1 cellular context compared by ENCODE assay signal in the genomic region with DNA sequence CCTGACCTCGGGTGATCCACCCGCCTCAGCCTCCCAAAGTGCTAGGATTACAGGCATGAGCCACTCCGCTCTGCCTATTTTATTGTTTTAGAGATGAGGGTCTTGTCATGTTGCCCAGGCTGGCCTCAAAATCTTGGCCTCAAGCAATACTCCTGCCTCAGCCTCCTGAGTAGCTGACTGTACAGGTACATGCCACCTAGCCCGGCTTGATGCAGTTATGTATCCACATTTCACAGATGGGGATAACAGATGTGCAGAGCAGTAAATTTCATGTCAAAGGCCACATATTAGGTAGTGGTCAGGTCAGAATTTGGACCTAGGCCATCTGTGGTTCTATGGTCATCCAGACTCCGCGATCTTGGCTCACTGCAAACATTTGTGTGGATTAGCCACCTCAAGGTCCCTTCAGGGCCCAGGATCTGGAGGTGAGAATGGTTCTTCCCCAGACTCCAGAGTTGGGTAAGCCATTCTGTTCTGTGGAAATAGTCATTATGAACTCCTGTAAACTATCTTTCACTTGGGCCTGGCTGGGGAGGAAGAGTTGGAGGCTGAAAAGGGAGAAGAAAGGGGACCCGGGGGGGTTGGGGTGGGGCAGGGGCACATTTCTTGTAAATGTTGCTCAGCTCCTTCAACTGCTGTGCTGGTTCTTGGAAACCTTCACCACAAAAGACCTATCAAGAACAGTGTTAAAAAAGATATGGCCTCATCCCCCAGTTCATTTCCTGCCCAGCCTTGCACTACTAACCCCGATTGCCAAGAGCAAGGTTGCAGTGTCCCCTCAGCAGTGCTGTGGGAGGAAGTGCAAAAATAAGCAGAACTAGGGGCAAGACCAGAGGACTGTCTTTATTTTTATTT.
TF ChIP-seq lines count a peak whose summit lies in the region.

No MANE protein-coding gene starts in this region.

TF ChIP-seq in K562, 482 proteins besides CTCF, POLR2A, EP300 and RAD21 (continued from another document and continues in another):
- TF ChIP-seq ZNF318 (IDR thresholded peaks at IDR 0.05; ENCODE audit: borderline replicate concordance in 1 of 2, low read depth in 1 of 2) (no peak), TBP (optimal IDR thresholded peaks at IDR 0.05; ENCODE audit: low read depth, low read length) (peak; percentile 84), HMG20A (CRISPR knock-in tag; conservative IDR thresholded peaks at IDR 0.05) (no peak), PHF21A (IDR thresholded peaks at IDR 0.05; ENCODE audit: borderline replicate concordance, low read depth) (peak; percentile 71; the same call in 1 of the 2 replicates), BRCA1 (IDR thresholded peaks at IDR 0.05) (no peak), BRCA1 (CRISPR knock-in tag; IDR thresholded peaks at IDR 0.05) (no peak), PRMT5 (CRISPR knock-in tag; IDR thresholded peaks at IDR 0.05) (no peak), TCF15 (CRISPR knock-in tag; IDR thresholded peaks at IDR 0.05) (no peak; the same call in 1 of the 2 replicates), ZC3H8 (IDR thresholded peaks at IDR 0.05) (no peak), FOXJ3 (CRISPR knock-in tag; IDR thresholded peaks at IDR 0.05) (no peak), ZKSCAN8 (CRISPR knock-in tag; IDR thresholded peaks at IDR 0.05) (peak; percentile 92), PHTF2 (CRISPR knock-in tag; IDR thresholded peaks at IDR 0.05) (0 out of 2 replicates have a peak, but pooled peaks have one; percentile 54), E2F8 (IDR thresholded peaks at IDR 0.05; ENCODE audit: low read depth, partially characterized antibody) (no peak), JUND (IDR thresholded peaks at IDR 0.05; ENCODE audit: borderline replicate concordance, low read depth, low read length) (peak; percentile 86), JUND (tag; IDR thresholded peaks at IDR 0.05; ENCODE audit: borderline replicate concordance, low read depth, low read length) (peak; percentile 52; the same call in 1 of the 3 replicates), ZNF740 (CRISPR knock-in tag; IDR thresholded peaks at IDR 0.05) (no peak), ZNF740 (tag; IDR thresholded peaks at IDR 0.05) (peak in 1 of 2 experiments; percentile 49; a peak in 2 of 4 replicates), ZZZ3 (IDR thresholded peaks at IDR 0.05) (no peak), CBFA2T2 (conservative IDR thresholded peaks at IDR 0.05) (peak; percentile 83), ATF7 (IDR thresholded peaks at IDR 0.05) (peak; percentile 57; the same call in 1 of the 2 replicates), ILK (tag; IDR thresholded peaks at IDR 0.05; ENCODE audit: borderline replicate concordance, low read depth) (peak; percentile 5; the same call in 1 of the 2 replicates), GABPA (tag; conservative IDR thresholded peaks at IDR 0.05; ENCODE audit: low read depth) (peak; percentile 80), ETS2 (tag; IDR thresholded peaks at IDR 0.05; ENCODE audit: borderline replicate concordance, poor library complexity, severe bottlenecking) (no peak)
- TF ChIP-seq, protein P1, sequence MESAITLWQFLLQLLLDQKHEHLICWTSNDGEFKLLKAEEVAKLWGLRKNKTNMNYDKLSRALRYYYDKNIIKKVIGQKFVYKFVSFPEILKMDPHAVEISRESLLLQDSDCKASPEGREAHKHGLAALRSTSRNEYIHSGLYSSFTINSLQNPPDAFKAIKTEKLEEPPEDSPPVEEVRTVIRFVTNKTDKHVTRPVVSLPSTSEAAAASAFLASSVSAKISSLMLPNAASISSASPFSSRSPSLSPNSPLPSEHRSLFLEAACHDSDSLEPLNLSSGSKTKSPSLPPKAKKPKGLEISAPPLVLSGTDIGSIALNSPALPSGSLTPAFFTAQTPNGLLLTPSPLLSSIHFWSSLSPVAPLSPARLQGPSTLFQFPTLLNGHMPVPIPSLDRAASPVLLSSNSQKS (CRISPR knock-in tag; IDR thresholded peaks at IDR 0.05) = no peak
- TF ChIP-seq, protein P2, sequence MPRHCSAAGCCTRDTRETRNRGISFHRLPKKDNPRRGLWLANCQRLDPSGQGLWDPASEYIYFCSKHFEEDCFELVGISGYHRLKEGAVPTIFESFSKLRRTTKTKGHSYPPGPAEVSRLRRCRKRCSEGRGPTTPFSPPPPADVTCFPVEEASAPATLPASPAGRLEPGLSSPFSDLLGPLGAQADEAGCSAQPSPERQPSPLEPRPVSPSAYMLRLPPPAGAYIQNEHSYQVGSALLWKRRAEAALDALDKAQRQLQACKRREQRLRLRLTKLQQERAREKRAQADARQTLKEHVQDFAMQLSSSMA (CRISPR knock-in tag; IDR thresholded peaks at IDR 0.05) = peak; percentile 80
- TF ChIP-seq, protein P3, sequence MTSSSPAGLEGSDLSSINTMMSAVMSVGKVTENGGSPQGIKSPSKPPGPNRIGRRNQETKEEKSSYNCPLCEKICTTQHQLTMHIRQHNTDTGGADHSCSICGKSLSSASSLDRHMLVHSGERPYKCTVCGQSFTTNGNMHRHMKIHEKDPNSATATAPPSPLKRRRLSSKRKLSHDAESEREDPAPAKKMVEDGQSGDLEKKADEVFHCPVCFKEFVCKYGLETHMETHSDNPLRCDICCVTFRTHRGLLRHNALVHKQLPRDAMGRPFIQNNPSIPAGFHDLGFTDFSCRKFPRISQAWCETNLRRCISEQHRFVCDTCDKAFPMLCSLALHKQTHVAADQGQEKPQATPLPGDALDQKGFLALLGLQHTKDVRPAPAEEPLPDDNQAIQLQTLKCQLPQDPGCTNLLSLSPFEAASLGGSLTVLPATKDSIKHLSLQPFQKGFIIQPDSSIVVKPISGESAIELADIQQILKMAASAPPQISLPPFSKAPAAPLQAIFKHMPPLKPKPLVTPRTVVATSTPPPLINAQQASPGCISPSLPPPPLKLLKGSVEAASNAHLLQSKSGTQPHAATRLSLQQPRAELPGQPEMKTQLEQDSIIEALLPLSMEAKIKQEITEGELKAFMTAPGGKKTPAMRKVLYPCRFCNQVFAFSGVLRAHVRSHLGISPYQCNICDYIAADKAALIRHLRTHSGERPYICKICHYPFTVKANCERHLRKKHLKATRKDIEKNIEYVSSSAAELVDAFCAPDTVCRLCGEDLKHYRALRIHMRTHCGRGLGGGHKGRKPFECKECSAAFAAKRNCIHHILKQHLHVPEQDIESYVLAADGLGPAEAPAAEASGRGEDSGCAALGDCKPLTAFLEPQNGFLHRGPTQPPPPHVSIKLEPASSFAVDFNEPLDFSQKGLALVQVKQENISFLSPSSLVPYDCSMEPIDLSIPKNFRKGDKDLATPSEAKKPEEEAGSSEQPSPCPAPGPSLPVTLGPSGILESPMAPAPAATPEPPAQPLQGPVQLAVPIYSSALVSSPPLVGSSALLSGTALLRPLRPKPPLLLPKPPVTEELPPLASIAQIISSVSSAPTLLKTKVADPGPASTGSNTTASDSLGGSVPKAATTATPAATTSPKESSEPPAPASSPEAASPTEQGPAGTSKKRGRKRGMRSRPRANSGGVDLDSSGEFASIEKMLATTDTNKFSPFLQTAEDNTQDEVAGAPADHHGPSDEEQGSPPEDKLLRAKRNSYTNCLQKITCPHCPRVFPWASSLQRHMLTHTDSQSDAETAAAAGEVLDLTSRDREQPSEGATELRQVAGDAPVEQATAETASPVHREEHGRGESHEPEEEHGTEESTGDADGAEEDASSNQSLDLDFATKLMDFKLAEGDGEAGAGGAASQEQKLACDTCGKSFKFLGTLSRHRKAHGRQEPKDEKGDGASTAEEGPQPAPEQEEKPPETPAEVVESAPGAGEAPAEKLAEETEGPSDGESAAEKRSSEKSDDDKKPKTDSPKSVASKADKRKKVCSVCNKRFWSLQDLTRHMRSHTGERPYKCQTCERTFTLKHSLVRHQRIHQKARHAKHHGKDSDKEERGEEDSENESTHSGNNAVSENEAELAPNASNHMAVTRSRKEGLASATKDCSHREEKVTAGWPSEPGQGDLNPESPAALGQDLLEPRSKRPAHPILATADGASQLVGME (CRISPR knock-in tag; IDR thresholded peaks at IDR 0.05) = peak; percentile 89
- TF ChIP-seq, protein P4, sequence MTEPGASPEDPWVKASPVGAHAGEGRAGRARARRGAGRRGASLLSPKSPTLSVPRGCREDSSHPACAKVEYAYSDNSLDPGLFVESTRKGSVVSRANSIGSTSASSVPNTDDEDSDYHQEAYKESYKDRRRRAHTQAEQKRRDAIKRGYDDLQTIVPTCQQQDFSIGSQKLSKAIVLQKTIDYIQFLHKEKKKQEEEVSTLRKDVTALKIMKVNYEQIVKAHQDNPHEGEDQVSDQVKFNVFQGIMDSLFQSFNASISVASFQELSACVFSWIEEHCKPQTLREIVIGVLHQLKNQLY (CRISPR knock-in tag; conservative IDR thresholded peaks at IDR 0.05) = no peak
